In the genomic region with DNA sequence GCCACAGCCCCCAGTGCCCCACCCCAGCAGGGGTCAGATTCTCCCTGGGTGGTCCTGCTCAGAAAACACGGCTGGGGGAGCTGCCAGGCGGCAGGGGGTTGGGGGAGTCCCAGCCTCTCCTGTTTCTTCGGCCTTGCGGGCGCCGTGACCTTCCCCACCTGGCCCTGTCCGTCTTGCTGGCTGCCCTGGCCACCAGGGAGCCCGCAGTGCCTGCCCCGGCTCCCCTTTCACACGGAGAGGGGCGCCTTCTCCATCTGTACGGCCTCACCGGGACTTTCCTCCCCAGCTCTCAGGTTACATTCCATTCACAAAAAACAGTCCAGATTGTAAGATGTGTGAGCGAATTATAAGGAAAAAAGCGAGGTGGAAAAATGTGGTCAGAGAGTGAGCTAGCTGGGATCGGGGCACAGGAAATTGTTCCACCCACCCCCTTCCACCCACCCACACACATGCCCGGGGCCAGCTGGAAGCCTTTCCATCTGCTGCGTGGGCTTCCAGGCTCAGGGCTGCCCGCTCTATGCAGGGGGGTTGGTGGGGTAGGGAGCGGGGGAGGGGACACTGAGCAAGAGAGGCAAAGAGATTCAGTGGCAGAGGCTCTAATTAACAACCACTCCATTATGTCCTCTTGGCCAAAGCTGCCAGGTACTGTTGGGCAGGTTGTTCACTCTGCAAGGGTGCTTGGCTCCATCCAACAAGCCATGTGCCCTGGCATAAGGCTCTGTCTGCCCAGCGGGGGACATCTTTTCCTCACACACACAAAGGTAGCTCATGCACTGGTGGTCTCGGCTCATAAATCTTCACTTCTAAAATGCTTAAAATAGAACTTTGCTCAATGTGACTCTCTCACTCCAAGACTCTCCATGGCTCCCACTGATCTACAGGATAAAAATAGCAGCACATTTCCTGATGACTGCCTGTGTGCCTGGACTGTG, we compare ENCODE assay signal across 9 cellular contexts. TPM values are rescaled to one million over a fixed set of nuclear protein-coding genes. Genes with fewer than 3 reads are reported as not detected.
DNase-seq lines count a peak whose midpoint lies in the region; ATAC-seq and TF ChIP-seq lines count a peak whose summit lies in the region.
"Had no signal": no experiment of that assay in that cellular context is flagged by ENCODE, and none has a peak within 500 bp of the region (broad histone marks: within the 10 kb centered on the region; RNA-seq: fewer than 3 reads in every experiment).

No MANE protein-coding gene starts in this region.

- peaks cover 42% of the 10 kb centered on the region for H3K4me1 Mint-ChIP-seq in chondrocyte (ENCODE audit: low read depth)
- H3K4me1 Mint-ChIP-seq in osteocyte (ENCODE audit: unreplicated experiment), result peaks cover 45% of the 10 kb centered on the region
- no peaks in the 10 kb centered on the region for H3K4me1 Mint-ChIP-seq in Caco-2 (ENCODE audit: low read depth, unreplicated experiment)

- no TSS peak for BruUV-seq in Caco-2 (replicated peaks; lab: Mats Ljungman, UMichigan)

- intact Hi-C loops in Caco-2 (cut with micrococcal nuclease; ENCODE audit: unreplicated experiment), result no loop called here

- H3K27me3 Mint-ChIP-seq in chondrocyte (ENCODE audit: low read depth) (no peaks in the 10 kb centered on the region), osteocyte (ENCODE audit: unreplicated experiment) (no peaks in the 10 kb centered on the region), Caco-2 (ENCODE audit: insufficient read depth, unreplicated experiment) (no peaks in the 10 kb centered on the region)

- TF ChIP-seq CTCF in chondrocyte (IDR thresholded peaks at IDR 0.05) (peak; percentile 7), osteocyte (IDR thresholded peaks at IDR 0.05) (no peak), Caco-2 (IDR thresholded peaks at IDR 0.05; ENCODE audit: insufficient read depth in 1 of 2, low read depth in 1 of 2, low read length in 1 of 2, severe bottlenecking in 1 of 2, unreplicated experiment in 1 of 2) (no peak), GM10266 (IDR thresholded peaks at IDR 0.05; ENCODE audit: control insufficient read depth, insufficient read depth, low read depth, missing control alignments) (no peak)

- H3K36me3 ChIP-seq in Caco-2 (ENCODE audit: control insufficient read depth, insufficient read depth, low read length), result no peaks in the 10 kb centered on the region
- H3K36me3 ChIP-seq: upper lobe of left lung had no signal

- H3K27me3 ChIP-seq in Caco-2 (replicated peaks; ENCODE audit: control insufficient read depth, insufficient read depth, low read length), result no peaks in the 10 kb centered on the region
- H3K27me3 ChIP-seq: upper lobe of left lung had no signal

- H3K36me3 Mint-ChIP-seq in chondrocyte (ENCODE audit: low read depth) (no peaks in the 10 kb centered on the region), osteocyte (ENCODE audit: unreplicated experiment) (no peaks in the 10 kb centered on the region), Caco-2 (ENCODE audit: insufficient read depth, unreplicated experiment) (no peaks in the 10 kb centered on the region)

- DNase-seq in Daoy (ENCODE audit: low read depth) (peak; percentile 79), NCI-H2171 treated with DMSO at 0.1 percent for 48 hours (lab: John Stamatoyannopoulos, UW) (peak; percentile 98), chondrocyte (ENCODE audit: low spot score) (no peak), osteocyte (ENCODE audit: extremely low spot score, unreplicated experiment) (no peak), Caco-2 (no peak), GM10266 (ENCODE audit: extremely low spot score) (no peak), NCI-H526 treated with DMSO at 0.1 percent for 48 hours (lab: John Stamatoyannopoulos, UW) (no peak)

- no peaks in the 10 kb centered on the region for H3K9me3 Mint-ChIP-seq in chondrocyte (ENCODE audit: low read depth)
- no peaks in the 10 kb centered on the region for H3K9me3 Mint-ChIP-seq in osteocyte (ENCODE audit: unreplicated experiment)
- no peaks in the 10 kb centered on the region for H3K9me3 Mint-ChIP-seq in Caco-2 (ENCODE audit: unreplicated experiment)

- no peak for ATAC-seq in HG02938 (IDR thresholded peaks at IDR 0.05; ENCODE audit: unreplicated experiment)

- H3K27ac Mint-ChIP-seq in chondrocyte (ENCODE audit: unreplicated experiment), result peak overlapping the region; percentile 89
- peak overlapping the region; percentile 89 for H3K27ac Mint-ChIP-seq in osteocyte (ENCODE audit: unreplicated experiment)
- no peak overlapping the region for H3K27ac Mint-ChIP-seq in Caco-2 (ENCODE audit: unreplicated experiment)

- H3K4me1 ChIP-seq in Caco-2, result peaks cover 8% of the 10 kb centered on the region

- CTCF ChIA-PET in Caco-2 (lab: Charles Lee), result no interaction called here

- POLR2A ChIA-PET in Caco-2 (lab: Charles Lee), result no interaction called here

- peak overlapping the region; percentile 28 for H3K4me3 Mint-ChIP-seq in chondrocyte (ENCODE audit: unreplicated experiment)
- H3K4me3 Mint-ChIP-seq in osteocyte (ENCODE audit: unreplicated experiment), result no peak overlapping the region
- no peak overlapping the region for H3K4me3 Mint-ChIP-seq in Caco-2 (ENCODE audit: unreplicated experiment)

- H3K9me3 ChIP-seq in Caco-2, result peaks cover 3% of the 10 kb centered on the region; the same call in 1 of the 2 replicates
- H3K9me3 ChIP-seq: upper lobe of left lung had no signal

- H3K4me3 ChIP-seq in Caco-2 (ENCODE audit: low read depth, low read length), result no peak overlapping the region
- H3K4me3 ChIP-seq: upper lobe of left lung had no signal

RNA-seq across cellular contexts. Expression of a gene that starts 14.7 kb away (rescaled TPM):
- total RNA-seq in Daoy (2014; rRNA removed; shearing (Covaris generic)), result not detected in 2 replicates
- total RNA-seq in chondrocyte (not detected in 3 replicates), osteocyte (not detected in 2 replicates), Caco-2 (2022) (not detected in 2 replicates)

Comparison
In these comparisons a context has a peak if more than half of its experiments do, and no peak if none do; other contexts are left out.
1. DNase-seq: peak in Daoy (single experiment) and NCI-H2171 treated with DMSO at 0.1 percent for 48 hours (single experiment); none in chondrocyte (single experiment), osteocyte (single experiment), Caco-2 (0 of 2), GM10266 (single experiment) and NCI-H526 treated with DMSO at 0.1 percent for 48 hours (single experiment).